17 cellular contexts compared by ENCODE assay signal in genomic region chr17:6508519-6509294, GRCh38. TPM values are rescaled to one million over a fixed set of nuclear protein-coding genes. Genes with fewer than 3 reads are reported as not detected.
DNase-seq lines count a peak whose midpoint lies in the region; ATAC-seq and TF ChIP-seq lines count a peak whose summit lies in the region.
"Had no signal": no experiment of that assay in that cellular context is flagged by ENCODE, and none has a peak within 500 bp of the region (broad histone marks: within the 10 kb centered on the region; RNA-seq: fewer than 3 reads in every experiment).

No MANE protein-coding gene starts in this region.

- no peaks in the 10 kb centered on the region for H3K36me3 ChIP-seq in GM23248 (ENCODE audit: low read depth)
- H3K36me3 ChIP-seq in gastroesophageal sphincter = peaks cover 0 to 1% of the 10 kb centered on the region in 2 donors
- no peaks in the 10 kb centered on the region for H3K36me3 ChIP-seq in CD8-positive, alpha-beta memory T cell (ENCODE audit: insufficient read depth, low read length)
- H3K36me3 ChIP-seq: ascending aorta, pancreas had no signal

- H3K4me2 ChIP-seq in GM23248 (ENCODE audit: unreplicated experiment) = no peak overlapping the region

- no peak for TF ChIP-seq CTCF in gastroesophageal sphincter (IDR thresholded peaks at IDR 0.05)

- H2AFZ ChIP-seq in GM23248 = no peak overlapping the region

- H3K27ac Mint-ChIP-seq in CD8-positive, alpha-beta memory T cell = no peak overlapping the region
- no peak overlapping the region for H3K27ac Mint-ChIP-seq in activated CD4-positive, alpha-beta T cell treated with anti-CD3 and anti-CD28 coated beads for 36 hours
- H3K27ac Mint-ChIP-seq: activated B cell treated with CpG ODN at 0.5 μM for 24 hours had no signal

- peaks cover 10 to 22% of the 10 kb centered on the region in 2 donors for H3K27me3 Mint-ChIP-seq in CD8-positive, alpha-beta memory T cell
- H3K27me3 Mint-ChIP-seq in activated CD4-positive, alpha-beta T cell treated with anti-CD3 and anti-CD28 coated beads for 36 hours = peaks cover 3% of the 10 kb centered on the region
- H3K27me3 Mint-ChIP-seq: stimulated activated naive CD8-positive, alpha-beta T cell treated with anti-CD3 and anti-CD28 coated beads, Interleukin-15, amount 100 ng/mL, for 72 hours had no signal

- H4K20me1 ChIP-seq in GM23248 (ENCODE audit: insufficient read depth) = no peaks in the 10 kb centered on the region

- no peak for TF ChIP-seq EP300 in gastroesophageal sphincter (IDR thresholded peaks at IDR 0.05)

- H3K9me3 Mint-ChIP-seq in CD8-positive, alpha-beta memory T cell = no peaks in the 10 kb centered on the region
- H3K9me3 Mint-ChIP-seq in activated CD4-positive, alpha-beta T cell treated with anti-CD3 and anti-CD28 coated beads for 36 hours (ENCODE audit: low read depth) = no peaks in the 10 kb centered on the region
- H3K9me3 Mint-ChIP-seq: activated B cell treated with CpG ODN at 0.5 μM for 24 hours; stimulated activated naive CD8-positive, alpha-beta T cell treated with anti-CD3 and anti-CD28 coated beads, Interleukin-15, amount 100 ng/mL, for 72 hours had no signal

- 0 out of 2 replicates have a peak, but pooled peaks cover 8% of the 10 kb centered on the region for H3F3A ChIP-seq in GM23248 (ENCODE audit: insufficient read depth)

- peak overlapping the region; percentile 42 for H3K27ac ChIP-seq in GM23248
- peak overlapping the region in 3 of 4 donors; percentile 75 to 81 (median 81) for H3K27ac ChIP-seq in gastroesophageal sphincter
- H3K27ac ChIP-seq in CD8-positive, alpha-beta memory T cell (ENCODE audit: low read depth, low read length) = no peak overlapping the region
- H3K27ac ChIP-seq: pancreas had no signal

- DNase-seq in GM23248 (no peak), NCI-H82 (lab: John Stamatoyannopoulos, UW) (peak; percentile 77), retina (peak; percentile 45)
- DNase-seq in CD8-positive, alpha-beta memory T cell = no peak
- DNase-seq in activated CD4-positive, alpha-beta T cell treated with anti-CD3 and anti-CD28 coated beads for 36 hours = no peak
- DNase-seq: activated B cell treated with CpG ODN at 0.5 μM for 24 hours; activated gamma-delta T cell; AML-193; NCI-H1417; NCI-H526 treated with DMSO at 0.1 percent for 48 hours; stimulated activated naive CD8-positive, alpha-beta T cell treated with anti-CD3 and anti-CD28 coated beads, Interleukin-15, amount 100 ng/mL, for 72 hours had no signal

- intact Hi-C loops in activated CD4-positive, alpha-beta T cell treated with anti-CD3 and anti-CD28 coated beads for 36 hours (cut with DNase I, micrococcal nuclease) = no loop called here

- H3K79me2 ChIP-seq in GM23248 (ENCODE audit: insufficient read depth) = no peaks in the 10 kb centered on the region

- H3K4me3 Mint-ChIP-seq in CD8-positive, alpha-beta memory T cell = no peak overlapping the region
- H3K4me3 Mint-ChIP-seq in activated CD4-positive, alpha-beta T cell treated with anti-CD3 and anti-CD28 coated beads for 36 hours = no peak overlapping the region
- H3K4me3 Mint-ChIP-seq: activated B cell treated with CpG ODN at 0.5 μM for 24 hours; stimulated activated naive CD8-positive, alpha-beta T cell treated with anti-CD3 and anti-CD28 coated beads, Interleukin-15, amount 100 ng/mL, for 72 hours had no signal

- H3K4me1 ChIP-seq in GM23248 (ENCODE audit: insufficient read depth) (peaks cover 55% of the 10 kb centered on the region), gastroesophageal sphincter (peaks cover 0 to 48% (median 6%) of the 10 kb centered on the region in 3 donors)
- no peaks in the 10 kb centered on the region for H3K4me1 ChIP-seq in CD8-positive, alpha-beta memory T cell (ENCODE audit: insufficient read depth, low read length)
- H3K4me1 ChIP-seq: ascending aorta, pancreas had no signal

- no peaks in the 10 kb centered on the region for H3K9me2 ChIP-seq in GM23248 (ENCODE audit: insufficient read depth)

- no peaks in the 10 kb centered on the region for H3K36me3 Mint-ChIP-seq in CD8-positive, alpha-beta memory T cell
- no peaks in the 10 kb centered on the region for H3K36me3 Mint-ChIP-seq in activated CD4-positive, alpha-beta T cell treated with anti-CD3 and anti-CD28 coated beads for 36 hours (ENCODE audit: low read depth)

- H3K9ac ChIP-seq in GM23248 = 0 out of 2 replicates have a peak overlapping the region, but pooled peaks have one; percentile 16

- H3K27me3 ChIP-seq in GM23248 (replicated peaks; ENCODE audit: insufficient read depth) = no peaks in the 10 kb centered on the region
- no peaks in the 10 kb centered on the region for H3K27me3 ChIP-seq in gastroesophageal sphincter
- peaks cover 4% of the 10 kb centered on the region for H3K27me3 ChIP-seq in CD8-positive, alpha-beta memory T cell (ENCODE audit: insufficient read depth, low read length, poor library complexity, severe bottlenecking)
- H3K27me3 ChIP-seq: ascending aorta, pancreas had no signal

- no peak for TF ChIP-seq POLR2A in gastroesophageal sphincter (IDR thresholded peaks at IDR 0.05)

- no peak for ATAC-seq in gastroesophageal sphincter
- no peak for ATAC-seq in activated CD4-positive, alpha-beta T cell treated with anti-CD3 and anti-CD28 coated beads for 36 hours
- no peak for ATAC-seq in HG02870 (IDR thresholded peaks at IDR 0.05; ENCODE audit: unreplicated experiment)
- ATAC-seq in GM18873 (IDR thresholded peaks at IDR 0.05; ENCODE audit: low FRiP score, unreplicated experiment) = no peak
- ATAC-seq: stimulated activated naive CD8-positive, alpha-beta T cell treated with anti-CD3 and anti-CD28 coated beads, Interleukin-15, amount 100 ng/mL, for 72 hours had no signal

- CTCF ChIA-PET in CD8-positive, alpha-beta memory T cell (lab: Charles Lee) = no interaction called here
- CTCF ChIA-PET in activated CD4-positive, alpha-beta T cell treated with anti-CD3 and anti-CD28 coated beads for 36 hours (lab: Charles Lee) = interaction anchor here (0.7 to 0.9 kb wide), 2 partner anchors 10 to 14 kb away, joined by 3 read pairs; no protein-coding TSS in a partner anchor

- POLR2A ChIA-PET in CD8-positive, alpha-beta memory T cell (lab: Charles Lee) = no interaction called here
- POLR2A ChIA-PET in activated CD4-positive, alpha-beta T cell treated with anti-CD3 and anti-CD28 coated beads for 36 hours (lab: Charles Lee) = no interaction called here

- H3K9me3 ChIP-seq in GM23248 (ENCODE audit: low read depth) = no peaks in the 10 kb centered on the region
- H3K9me3 ChIP-seq in gastroesophageal sphincter = no peaks in the 10 kb centered on the region
- H3K9me3 ChIP-seq in CD8-positive, alpha-beta memory T cell (ENCODE audit: low read length) = no peaks in the 10 kb centered on the region
- H3K9me3 ChIP-seq: ascending aorta, mucosa of descending colon, pancreas had no signal

- no peaks in the 10 kb centered on the region for H3K4me1 Mint-ChIP-seq in CD8-positive, alpha-beta memory T cell
- H3K4me1 Mint-ChIP-seq in activated CD4-positive, alpha-beta T cell treated with anti-CD3 and anti-CD28 coated beads for 36 hours = no peaks in the 10 kb centered on the region
- H3K4me1 Mint-ChIP-seq: activated B cell treated with CpG ODN at 0.5 μM for 24 hours; stimulated activated naive CD8-positive, alpha-beta T cell treated with anti-CD3 and anti-CD28 coated beads, Interleukin-15, amount 100 ng/mL, for 72 hours had no signal

- WGBS in GM23248 (ENCODE audit: low coverage in 1 of 2, low lambda C conversion rate in 2 of 2, missing lambda C conversion rate in 2 of 2), 2 experiments = 86% methylated on average over 14 to 15 of the region's 17 CpGs
- WGBS in gastroesophageal sphincter (ENCODE audit: low coverage in 1 of 2), 2 donors = 20 to 61% methylated on average over 1 to 4 of the region's 17 CpGs

- in situ Hi-C loops in GM23248 (cut with MboI) = no loop called here

- no peak overlapping the region for H3K4me3 ChIP-seq in GM23248
- H3K4me3 ChIP-seq in gastroesophageal sphincter = no peak overlapping the region
- no peak overlapping the region for H3K4me3 ChIP-seq in CD8-positive, alpha-beta memory T cell (ENCODE audit: low read length)
- H3K4me3 ChIP-seq: ascending aorta, mucosa of descending colon, pancreas had no signal

RNA-seq across cellular contexts. Expression of gene PITPNM3, which starts 47.6 kb away (rescaled TPM):
- total RNA-seq in GM23248 (2014; rRNA removed; shearing (Covaris generic)) = 12.8 and 13.7 TPM in 2 replicates
- polyA plus RNA-seq in GM23248 (2016; fragmentation: Nextera tagmentation; extraction: Ambion mirVana) = 6.5 and 6.9 TPM in 2 replicates
- total RNA-seq in gastroesophageal sphincter = 10 to 100 TPM; 23.3 to 87.7 (median 47.8) TPM
- under 1 TPM; 0.40 to 0.50 TPM for total RNA-seq in CD8-positive, alpha-beta memory T cell
- polyA plus RNA-seq in CD8-positive, alpha-beta memory T cell = not detected
- total RNA-seq in activated CD4-positive, alpha-beta T cell treated with anti-CD3 and anti-CD28 coated beads for 36 hours = under 1 TPM; 0.69 to 0.72 TPM

Comparison
In these comparisons a context has a peak if more than half of its experiments do, and no peak if none do; other contexts are left out.
1. DNase-seq: peak in NCI-H82 (single experiment) and retina (single experiment); none in GM23248 (single experiment), CD8-positive, alpha-beta memory T cell (0 of 5) and activated CD4-positive, alpha-beta T cell treated with anti-CD3 and anti-CD28 coated beads for 36 hours (single experiment).